8 cellular contexts compared by ENCODE assay signal in the genomic region with DNA sequence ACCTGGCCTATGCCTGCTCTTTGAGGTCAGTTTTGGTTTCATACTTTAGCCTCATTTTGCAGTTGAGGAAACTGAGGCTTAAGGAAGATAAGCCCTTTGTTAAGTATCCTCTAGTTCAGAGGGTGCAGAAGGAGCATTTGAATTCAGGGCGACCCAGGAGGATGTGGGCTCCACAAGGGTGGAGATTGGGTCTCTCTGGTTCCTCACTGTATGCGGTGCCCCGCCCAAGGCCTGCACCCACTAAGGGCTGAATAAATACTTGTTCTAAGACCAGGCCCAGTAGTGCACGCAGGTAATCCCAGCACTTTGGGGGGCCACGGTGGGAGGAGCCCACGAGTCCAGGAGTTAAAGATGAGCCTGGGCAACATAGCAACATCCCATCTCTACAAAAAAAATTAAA. TPM values are rescaled to one million over a fixed set of nuclear protein-coding genes. Genes with fewer than 3 reads are reported as not detected.
DNase-seq lines count a peak whose midpoint lies in the region; ATAC-seq and TF ChIP-seq lines count a peak whose summit lies in the region.

No MANE protein-coding gene starts in this region.

- no peaks in the 10 kb centered on the region for H3K36me3 Mint-ChIP-seq in activated naive CD4-positive, alpha-beta T cell treated with anti-CD3 and anti-CD28 coated beads, Interleukin-2, amount 50 U/mL, for 72 hours
- peaks cover 44% of the 10 kb centered on the region for H3K36me3 Mint-ChIP-seq in central memory CD8-positive, alpha-beta T cell (ENCODE audit: insufficient read depth)
- peaks cover 15% of the 10 kb centered on the region for H3K36me3 Mint-ChIP-seq in type B pancreatic cell

- TF ChIP-seq CTCF in type B pancreatic cell (conservative IDR thresholded peaks at IDR 0.05) = no peak

- ATAC-seq in activated naive CD4-positive, alpha-beta T cell treated with anti-CD3 and anti-CD28 coated beads, Interleukin-2, amount 50 U/mL, for 72 hours = peak in 1 of 2 donors; percentile 52
- ATAC-seq in central memory CD8-positive, alpha-beta T cell (replicated peaks; ENCODE audit: extremely low read depth, poor library complexity, severe bottlenecking) = peak; percentile 89

- no peaks in the 10 kb centered on the region for H3K27me3 Mint-ChIP-seq in central memory CD8-positive, alpha-beta T cell
- no peaks in the 10 kb centered on the region for H3K27me3 Mint-ChIP-seq in type B pancreatic cell

- H3K27ac Mint-ChIP-seq in activated naive CD4-positive, alpha-beta T cell treated with anti-CD3 and anti-CD28 coated beads, Interleukin-2, amount 50 U/mL, for 72 hours = peak overlapping the region; percentile 60 to 63
- peak overlapping the region; percentile 81 for H3K27ac Mint-ChIP-seq in central memory CD8-positive, alpha-beta T cell (ENCODE audit: low read depth)
- H3K27ac Mint-ChIP-seq in type B pancreatic cell = peak overlapping the region; percentile 87

- H3K4me1 Mint-ChIP-seq in central memory CD8-positive, alpha-beta T cell = peaks cover 39% of the 10 kb centered on the region
- peaks cover 11% of the 10 kb centered on the region for H3K4me1 Mint-ChIP-seq in type B pancreatic cell (ENCODE audit: unreplicated experiment)

- no peaks in the 10 kb centered on the region for H3K9me3 Mint-ChIP-seq in activated naive CD4-positive, alpha-beta T cell treated with anti-CD3 and anti-CD28 coated beads, Interleukin-2, amount 50 U/mL, for 72 hours
- no peaks in the 10 kb centered on the region for H3K9me3 Mint-ChIP-seq in central memory CD8-positive, alpha-beta T cell
- H3K9me3 Mint-ChIP-seq in type B pancreatic cell = no peaks in the 10 kb centered on the region

- peak overlapping the region; percentile 53 for H3K4me3 Mint-ChIP-seq in central memory CD8-positive, alpha-beta T cell
- H3K4me3 Mint-ChIP-seq in type B pancreatic cell = peak overlapping the region; percentile 86

- DNase-seq in activated naive CD4-positive, alpha-beta T cell treated with anti-CD3 and anti-CD28 coated beads, Interleukin-2, amount 50 U/mL, for 72 hours (ENCODE audit: low spot score in 2 of 2) = no peak
- DNase-seq in activated naive CD4-positive, alpha-beta T cell treated with Interleukin-2 at 50 U/mL for 16 hours = no peak
- no peak for DNase-seq in central memory CD8-positive, alpha-beta T cell (ENCODE audit: low spot score in 2 of 2)
- DNase-seq in myocyte (ENCODE audit: low read depth) (peak; percentile 9), type B pancreatic cell (ENCODE audit: extremely low spot score, unreplicated experiment) (no peak), amniotic stem cell (lab: John Stamatoyannopoulos, UW) (no peak), foreskin melanocyte (no peak), OCI-M2 (lab: John Stamatoyannopoulos, UW; ENCODE audit: unreplicated experiment) (no peak)

RNA-seq across cellular contexts. Expression of a gene that starts 0.8 kb away (rescaled TPM):
- 10 to 100 TPM; 81.3 to 92.0 TPM for total RNA-seq in activated naive CD4-positive, alpha-beta T cell treated with anti-CD3 and anti-CD28 coated beads, Interleukin-2, amount 50 U/mL, for 72 hours
- total RNA-seq in myocyte = 81.9 and 100 TPM in 2 replicates
- polyA plus RNA-seq in myocyte (2012) = 231 TPM
- total RNA-seq in type B pancreatic cell (ENCODE audit: low replicate concordance) = 148 and 227 TPM in 2 replicates

RNA-seq across cellular contexts. Expression of a gene that starts 29.6 kb away (rescaled TPM):
- 100 to 1,000 TPM; 372 to 377 TPM for total RNA-seq in activated naive CD4-positive, alpha-beta T cell treated with anti-CD3 and anti-CD28 coated beads, Interleukin-2, amount 50 U/mL, for 72 hours
- total RNA-seq in myocyte = 94.6 and 116 TPM in 2 replicates
- polyA plus RNA-seq in myocyte (2012) = 116 TPM
- 297 and 524 TPM in 2 replicates for total RNA-seq in type B pancreatic cell (ENCODE audit: low replicate concordance)

RNA-seq across cellular contexts. Expression of a gene that starts 37.5 kb away (rescaled TPM):
- total RNA-seq in activated naive CD4-positive, alpha-beta T cell treated with anti-CD3 and anti-CD28 coated beads, Interleukin-2, amount 50 U/mL, for 72 hours = not detected
- total RNA-seq in myocyte (1.6 TPM in 1 of 2 replicates, not detected in the other), type B pancreatic cell (ENCODE audit: low replicate concordance) (45.2 and 104 TPM in 2 replicates)
- polyA plus RNA-seq in myocyte (2012) = 1.6 TPM

RNA-seq across cellular contexts. Expression of a gene that starts 55.8 kb away (rescaled TPM):
- 100 to 1,000 TPM in 1 of 2 donors, 10 to 100 TPM in 1; 43.4 to 248 TPM for total RNA-seq in activated naive CD4-positive, alpha-beta T cell treated with anti-CD3 and anti-CD28 coated beads, Interleukin-2, amount 50 U/mL, for 72 hours
- 10.2 and 16.5 TPM in 2 replicates for total RNA-seq in myocyte
- polyA plus RNA-seq in myocyte (2012) = 11.9 TPM
- 4.8 and 6.5 TPM in 2 replicates for total RNA-seq in type B pancreatic cell (ENCODE audit: low replicate concordance)

RNA-seq across cellular contexts. Expression of a gene that starts 58.8 kb away (rescaled TPM):
- 10 to 100 TPM; 55.6 to 62.7 TPM for total RNA-seq in activated naive CD4-positive, alpha-beta T cell treated with anti-CD3 and anti-CD28 coated beads, Interleukin-2, amount 50 U/mL, for 72 hours
- total RNA-seq in myocyte = 13.9 and 22.1 TPM in 2 replicates
- polyA plus RNA-seq in myocyte (2012) = 19.5 TPM
- total RNA-seq in type B pancreatic cell (ENCODE audit: low replicate concordance) = 19.0 and 34.4 TPM in 2 replicates

Comparison
In these comparisons a context has a peak if more than half of its experiments do, and no peak if none do; other contexts are left out.
1. RNA of a gene that starts 37.5 kb away (total RNA-seq): 45.2 to 104 TPM in type B pancreatic cell; not detected in activated naive CD4-positive, alpha-beta T cell treated with anti-CD3 and anti-CD28 coated beads, Interleukin-2, amount 50 U/mL, for 72 hours and 1.6 TPM in myocyte; every median in the first group is over 10 times any median in the second.
2. Peak in every context shown above with its lines, with median percentiles within 50 percentile points of each other: H3K27ac Mint-ChIP-seq.